Comparison of ENCODE assay signal across 25 cellular contexts in genomic region chr11:60111793-60112192, GRCh38. TPM values are rescaled to one million over a fixed set of nuclear protein-coding genes. Genes with fewer than 3 reads are reported as not detected.
DNase-seq lines count a peak whose midpoint lies in the region; ATAC-seq, FAIRE-seq and TF ChIP-seq lines count a peak whose summit lies in the region.
"Had no signal": no experiment of that assay in that cellular context is flagged by ENCODE, and none has a peak within 500 bp of the region (broad histone marks: within the 10 kb centered on the region; RNA-seq: fewer than 3 reads in every experiment).

No MANE protein-coding gene starts in this region.

- H3K9me1 ChIP-seq in K562 (ENCODE audit: control insufficient read depth, insufficient read depth, low read length), result no peaks in the 10 kb centered on the region

- intact Hi-C loops in K562 (cut with micrococcal nuclease) (no loop called here), testis (cut with DNase I; ENCODE audit: low total_unique reads) (no loop called here)

- DNase-seq in HAP-1 (ENCODE audit: low spot score in 2 of 2), result peak; percentile 71 to 94
- peak in 1 of 4 experiments; percentile 19 for DNase-seq in K562 (ENCODE audit: extremely low read depth in 1 of 4, low spot score in 3 of 4)
- peak; percentile 16 for DNase-seq in left kidney (ENCODE audit: low read depth, low spot score)
- DNase-seq in testis, result peak; percentile 71
- no peak for DNase-seq in GM03348 (ENCODE audit: low spot score)
- no peak for DNase-seq in NCI-H1930 (lab: John Stamatoyannopoulos, UW)
- DNase-seq: 8988T; ACHN; AML-193; BE2C; Calu3; CD4-positive, alpha-beta T cell; CD8-positive, alpha-beta memory T cell; COR-L47; DMS153; DND-41; H9 had no signal

- H2AFZ ChIP-seq in K562 (ENCODE audit: low read depth, low read length), result peak overlapping the region; percentile 57
- H2AFZ ChIP-seq: GM23338 had no signal

- BruUV-seq in K562 (replicated peaks; lab: Mats Ljungman, UMichigan), result no TSS peak

- TF ChIP-seq POLR2A in K562 (conservative IDR thresholded peaks at IDR 0.05) (no peak), testis (IDR thresholded peaks at IDR 0.05) (no peak)

- in situ Hi-C loops in HAP-1 (cut with MboI; ENCODE audit: low sequenced_read_pairs), result loop anchor here (25.0 kb wide), 2 partner anchors 549 to 801 kb away; partner anchors contain the start of genes PRPF19, TMEM109 and TMEM132A
- in situ Hi-C loops in K562 (cut with MboI), result no loop called here

- no peak for TF ChIP-seq RAD21 in K562 (CRISPR knock-in tag; conservative IDR thresholded peaks at IDR 0.05 in 1 of 2, IDR thresholded peaks at IDR 0.05 in 1 of 2)

- no peak for TF ChIP-seq EP300 in K562 (IDR thresholded peaks at IDR 0.05; ENCODE audit: low read length)

- no peaks in the 10 kb centered on the region for H4K20me1 ChIP-seq in K562 (replicated peaks; ENCODE audit: control insufficient read depth, insufficient read depth, low read length)
- H4K20me1 ChIP-seq: BLaER1 treated with 17β-estradiol and CSF1 and Interleukin-3, amounts not matched to agents 10 nM and 100 nM had no signal

- peak overlapping the region; percentile 21; the same call in 1 of the 3 replicates for H3K27ac ChIP-seq in K562 (ENCODE audit: extremely low read depth, low read depth, low read length)
- H3K27ac ChIP-seq in testis, result peak overlapping the region in 1 of 2 donors; percentile 54
- H3K27ac ChIP-seq: A549; BLaER1 treated with 17β-estradiol and CSF1 and Interleukin-3, amounts not matched to agents 10 nM and 100 nM had no signal

- peak overlapping the region; percentile 6; the same call in 1 of the 2 replicates for H3K4me2 ChIP-seq in K562 (ENCODE audit: insufficient read depth, low read length)
- H3K4me2 ChIP-seq: A549; BLaER1 treated with 17β-estradiol and CSF1 and Interleukin-3, amounts not matched to agents 10 nM and 100 nM; GM23338 had no signal

- H3K36me3 ChIP-seq in HAP-1 (replicated peaks) (no peaks in the 10 kb centered on the region), K562 (ENCODE audit: control insufficient read depth, insufficient read depth, low read length) (no peaks in the 10 kb centered on the region), testis (ENCODE audit: low read depth, missing control alignments) (no peaks in the 10 kb centered on the region)
- H3K36me3 ChIP-seq: BE2C; BLaER1 treated with 17β-estradiol and CSF1 and Interleukin-3, amounts not matched to agents 10 nM and 100 nM had no signal

- H3K79me2 ChIP-seq in K562 (ENCODE audit: control insufficient read depth, insufficient read depth, low read length), result no peaks in the 10 kb centered on the region

- H3K4me1 ChIP-seq in HAP-1 (peaks cover 90% of the 10 kb centered on the region), K562 (replicated peaks in 1 of 2; ENCODE audit: control insufficient read depth in 2 of 2, insufficient read depth in 2 of 2, low read length in 2 of 2) (peaks cover 8 to 35% of the 10 kb centered on the region in 2 experiments), testis (peaks cover 24% of the 10 kb centered on the region)
- H3K4me1 ChIP-seq: A549; BE2C; BLaER1 treated with 17β-estradiol and CSF1 and Interleukin-3, amounts not matched to agents 10 nM and 100 nM had no signal

- POLR2A ChIA-PET in K562 (lab: Yijun Ruan, JAX), result no interaction called here

- H3K27me3 ChIP-seq in HAP-1 (ENCODE audit: low read depth) (no peaks in the 10 kb centered on the region), K562 (ENCODE audit: control insufficient read depth in 2 of 2, insufficient read depth in 2 of 2, low read length in 2 of 2) (no peaks in the 10 kb centered on the region), testis (no peaks in the 10 kb centered on the region)
- H3K27me3 ChIP-seq: BE2C; BLaER1 treated with 17β-estradiol and CSF1 and Interleukin-3, amounts not matched to agents 10 nM and 100 nM had no signal

- no peak overlapping the region for H3K4me3 ChIP-seq in HAP-1
- H3K4me3 ChIP-seq in K562, result no peak overlapping the region
- H3K4me3 ChIP-seq in testis, result no peak overlapping the region
- H3K4me3 ChIP-seq: A549; BLaER1 treated with 17β-estradiol and CSF1 and Interleukin-3, amounts not matched to agents 10 nM and 100 nM; GM12878; GM23338 had no signal

- no peak for ATAC-seq in K562
- no peak for ATAC-seq in GM18502 (IDR thresholded peaks at IDR 0.05; ENCODE audit: poor library complexity, unreplicated experiment)
- ATAC-seq: A549, GM12878, GM23338 had no signal

- TF ChIP-seq CTCF in K562 (IDR thresholded peaks at IDR 0.05 in 2 of 3, conservative IDR thresholded peaks at IDR 0.05 in 1 of 3; ENCODE audit: insufficient read depth in 2 of 3, low read depth in 1 of 3, low read length in 3 of 3), result no peak
- TF ChIP-seq CTCF in testis (IDR thresholded peaks at IDR 0.05), result no peak

- FAIRE-seq in K562 (lab: Jason Lieb, UNC), result no peak
- FAIRE-seq: A549, G401.6, GM12878, GM18507 had no signal

- CTCF ChIA-PET in K562 (lab: Yijun Ruan, JAX; ENCODE audit: low intra/inter-chr PET ratio), result no interaction called here

- WGBS in K562 (ENCODE audit: insufficient coverage, low coverage, missing lambda C conversion rate), result 19% methylated on average over 2 of the region's 2 CpGs
- 40 to 42% methylated on average over 2 of the region's 2 CpGs for WGBS in testis, 2 donors

- H3K9ac ChIP-seq in K562 (ENCODE audit: insufficient read depth in 1 of 2, low read depth in 2 of 2, low read length in 2 of 2), result no peak overlapping the region
- H3K9ac ChIP-seq: BLaER1 treated with 17β-estradiol and CSF1 and Interleukin-3, amounts not matched to agents 10 nM and 100 nM had no signal

- H3K9me3 ChIP-seq in HAP-1, result no peaks in the 10 kb centered on the region
- no peaks in the 10 kb centered on the region for H3K9me3 ChIP-seq in K562 (replicated peaks; ENCODE audit: control insufficient read depth, insufficient read depth, low read depth, low read length)
- no peaks in the 10 kb centered on the region for H3K9me3 ChIP-seq in testis
- H3K9me3 ChIP-seq: A549, BE2C had no signal

TF ChIP-seq in K562, 482 proteins besides CTCF, POLR2A, EP300 and RAD21 (continues in another document):
- TF ChIP-seq ZNF354B (CRISPR knock-in tag; IDR thresholded peaks at IDR 0.05) (no peak), NR2C2 (CRISPR knock-in tag; IDR thresholded peaks at IDR 0.05) (no peak), NR2C2 (tag; IDR thresholded peaks at IDR 0.05) (0 out of 2 replicates have a peak, but pooled peaks have one; percentile 20), MCM7 (IDR thresholded peaks at IDR 0.05) (no peak)
- TF ChIP-seq, protein P1, sequence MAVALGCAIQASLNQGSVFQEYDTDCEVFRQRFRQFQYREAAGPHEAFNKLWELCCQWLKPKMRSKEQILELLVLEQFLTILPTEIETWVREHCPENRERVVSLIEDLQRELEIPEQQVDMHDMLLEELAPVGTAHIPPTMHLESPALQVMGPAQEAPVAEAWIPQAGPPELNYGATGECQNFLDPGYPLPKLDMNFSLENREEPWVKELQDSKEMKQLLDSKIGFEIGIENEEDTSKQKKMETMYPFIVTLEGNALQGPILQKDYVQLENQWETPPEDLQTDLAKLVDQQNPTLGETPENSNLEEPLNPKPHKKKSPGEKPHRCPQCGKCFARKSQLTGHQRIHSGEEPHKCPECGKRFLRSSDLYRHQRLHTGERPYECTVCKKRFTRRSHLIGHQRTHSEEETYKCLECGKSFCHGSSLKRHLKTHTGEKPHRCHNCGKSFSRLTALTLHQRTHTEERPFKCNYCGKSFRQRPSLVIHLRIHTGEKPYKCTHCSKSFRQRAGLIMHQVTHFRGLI (CRISPR knock-in tag; IDR thresholded peaks at IDR 0.05), result no peak

RNA-seq across cellular contexts. Expression of gene MS4A2, which starts 23.3 kb away (rescaled TPM):
- total RNA-seq in K562 (2011; cell fraction: chromatin; rRNA removed; ENCODE audit: low replicate concordance), result 0.14 TPM in 1 of 2 replicates, not detected in the other
- not detected in 2 replicates for total RNA-seq in K562 (2011; cell fraction: nucleolus; rRNA removed)
- total RNA-seq in K562 (2011; cell fraction: nucleoplasm; rRNA removed), result 0.07 TPM in 1 of 2 replicates, not detected in the other
- total RNA-seq in K562 (2014; rRNA removed) (0.50 and 1.3 TPM in 2 replicates), K562 (2014; rRNA removed; fragmentation: Illumina TruSeq; extraction: Trizol) (1.1 and 1.3 TPM in 2 replicates), K562 (2015; rRNA removed; fragmentation: Illumina TruSeq; extraction: Trizol) (5.4 and 5.7 TPM in 2 replicates), K562 (2021) (0.55 and 1.5 TPM in 2 replicates), testis (1 to 10 TPM in 1 of 2 donors, under 1 TPM in 1; 0.39 to 2.6 TPM)
- polyA plus RNA-seq in K562 (2011; rRNA removed) (0.06 and 0.61 TPM in 2 replicates), K562 (2014; fragmentation: Illumina TruSeq; extraction: Trizol) (1.3 and 2.3 TPM in 2 replicates), K562 (2014; fragmentation: Nextera tagmentation; extraction: Ambion mirVana) (1 to 10 TPM in 1 of 2 experiments, under 1 TPM in 1; 0.86 to 1.5 TPM), K562 (2014; rRNA removed) (0.77 and 3.1 TPM in 2 replicates), testis (ENCODE audit: insufficient read depth, low read depth, low replicate concordance) (2.0 TPM)
- 0.24 TPM in 1 of 2 replicates, not detected in the other for polyA plus RNA-seq in K562 (2011; cell fraction: cytosol; rRNA removed)
- 1.0 TPM in 1 of 2 replicates, not detected in the other for polyA plus RNA-seq in K562 (2011; cell fraction: nucleus; rRNA removed)
- 5.1 and 7.0 TPM in 2 replicates for polyA plus RNA-seq in K562 (2012)
- polyA minus RNA-seq in K562 (2011; rRNA and poly(A)+ RNA removed), result 0.66 TPM in 1 of 2 replicates, not detected in the other
- polyA minus RNA-seq in K562 (2011; cell fraction: cytosol; rRNA and poly(A)+ RNA removed), result not detected in 2 replicates
- polyA minus RNA-seq in K562 (2011; cell fraction: nucleus; rRNA and poly(A)+ RNA removed), result 0.78 TPM in 1 of 2 replicates, not detected in the other
- total RNA-seq: Calu3; CD4-positive, alpha-beta T cell; CD8-positive, alpha-beta memory T cell; GM12878; GM23338; H4; H9 had no signal
- polyA plus RNA-seq: A549; CD8-positive, alpha-beta memory T cell; GM12878; GM23338 had no signal

RNA-seq across cellular contexts. Expression of gene MS4A3, which starts 55.3 kb away (rescaled TPM):
- 2.4 and 4.7 TPM in 2 replicates for total RNA-seq in K562 (2011; cell fraction: chromatin; rRNA removed; ENCODE audit: low replicate concordance)
- total RNA-seq in K562 (2011; cell fraction: nucleolus; rRNA removed), result 1.0 and 2.1 TPM in 2 replicates
- 3.4 TPM in 2 replicates for total RNA-seq in K562 (2011; cell fraction: nucleoplasm; rRNA removed)
- total RNA-seq in K562 (2014; rRNA removed) (26.1 and 31.7 TPM in 2 replicates), K562 (2014; rRNA removed; fragmentation: Illumina TruSeq; extraction: Trizol) (55.1 and 58.8 TPM in 2 replicates), K562 (2015; rRNA removed; fragmentation: Illumina TruSeq; extraction: Trizol) (64.8 and 71.8 TPM in 2 replicates), K562 (2021) (28.7 and 32.8 TPM in 2 replicates), testis (1 to 10 TPM; 1.2 to 1.7 TPM)
- polyA plus RNA-seq in K562 (2011; rRNA removed) (3.4 and 102 TPM in 2 replicates), K562 (2014; fragmentation: Illumina TruSeq; extraction: Trizol) (46.3 and 67.5 TPM in 2 replicates), K562 (2014; fragmentation: Nextera tagmentation; extraction: Ambion mirVana) (10 to 100 TPM; 84.8 to 94.5 TPM), K562 (2014; rRNA removed) (32.8 and 39.2 TPM in 2 replicates), testis (ENCODE audit: insufficient read depth, low read depth, low replicate concordance) (0.63 TPM)
- polyA plus RNA-seq in K562 (2011; cell fraction: cytosol; rRNA removed), result 2.5 and 86.4 TPM in 2 replicates
- polyA plus RNA-seq in K562 (2011; cell fraction: nucleus; rRNA removed), result 1.1 and 47.7 TPM in 2 replicates
- 43.9 and 211 TPM in 2 replicates for polyA plus RNA-seq in K562 (2012)
- 3.2 and 89.5 TPM in 2 replicates for polyA minus RNA-seq in K562 (2011; rRNA and poly(A)+ RNA removed)
- polyA minus RNA-seq in K562 (2011; cell fraction: cytosol; rRNA and poly(A)+ RNA removed), result 1.3 and 15.1 TPM in 2 replicates
- 32.8 TPM in 1 of 2 replicates, not detected in the other for polyA minus RNA-seq in K562 (2011; cell fraction: nucleus; rRNA and poly(A)+ RNA removed)
- total RNA-seq: Calu3; CD4-positive, alpha-beta T cell; CD8-positive, alpha-beta memory T cell; GM23338; H4; H9 had no signal
- polyA plus RNA-seq: A549, GM12878, GM23338 had no signal

Comparison
In these comparisons a context has a peak if more than half of its experiments do, and no peak if none do; other contexts are left out.
1. DNase-seq: peak in HAP-1 (2 of 2), left kidney (single experiment) and testis (single experiment); none in GM03348 (single experiment) and NCI-H1930 (0 of 2).